30 cellular contexts compared by ENCODE assay signal in genomic region chr3:56747150-56747549, GRCh38. TPM values are rescaled to one million over a fixed set of nuclear protein-coding genes. Genes with fewer than 3 reads are reported as not detected.
DNase-seq lines count a peak whose midpoint lies in the region; ATAC-seq, FAIRE-seq and TF ChIP-seq lines count a peak whose summit lies in the region.
"Had no signal": no experiment of that assay in that cellular context is flagged by ENCODE, and none has a peak within 500 bp of the region (broad histone marks: within the 10 kb centered on the region; RNA-seq: fewer than 3 reads in every experiment).

No MANE protein-coding gene starts in this region.

- no peak for TF ChIP-seq CTCF in pancreas (IDR thresholded peaks at IDR 0.05)
- TF ChIP-seq CTCF in right lobe of liver (IDR thresholded peaks at IDR 0.05), result no peak
- TF ChIP-seq CTCF in CD14-positive monocyte (IDR thresholded peaks at IDR 0.05), result no peak

- peaks cover 83 to 86% of the 10 kb centered on the region in 2 donors for H3K36me3 Mint-ChIP-seq in CD14-positive monocyte

- peaks cover 0 to 2% (median 0%) of the 10 kb centered on the region in 7 donors for H3K9me3 Mint-ChIP-seq in CD14-positive monocyte
- H3K9me3 Mint-ChIP-seq: stimulated activated naive CD8-positive, alpha-beta T cell treated with anti-CD3 and anti-CD28 coated beads, Interleukin-15, amount 100 ng/mL, for 72 hours had no signal

- TF ChIP-seq POLR2A in right lobe of liver (IDR thresholded peaks at IDR 0.05), result no peak

- H3K4me3 ChIP-seq in pancreas (no peak overlapping the region), right lobe of liver (no peak overlapping the region)
- H3K4me3 ChIP-seq: hepatocyte, lung, right atrium auricular region, SJCRH30, tibial artery had no signal

- no peaks in the 10 kb centered on the region for H3K27me3 ChIP-seq in pancreas
- no peaks in the 10 kb centered on the region for H3K27me3 ChIP-seq in right lobe of liver
- H3K27me3 ChIP-seq: hepatocyte, right atrium auricular region, SJCRH30, tibial artery had no signal

- ATAC-seq in pancreas (peak in 3 of 4 donors; percentile 18 to 39 (median 23)), right lobe of liver (no peak), HG03097 (IDR thresholded peaks at IDR 0.05; ENCODE audit: low FRiP score, unreplicated experiment) (no peak)
- ATAC-seq: esophagus mucosa; Panc1; stimulated activated naive CD8-positive, alpha-beta T cell treated with anti-CD3 and anti-CD28 coated beads, Interleukin-15, amount 100 ng/mL, for 72 hours had no signal

- peaks cover 15 to 39% (median 38%) of the 10 kb centered on the region in 3 donors for H3K4me1 ChIP-seq in pancreas
- no peaks in the 10 kb centered on the region for H3K4me1 ChIP-seq in right lobe of liver
- H3K4me1 ChIP-seq: SJCRH30 had no signal

- H3K27ac ChIP-seq in pancreas, result peak overlapping the region in 1 of 4 donors; percentile 38
- no peak overlapping the region for H3K27ac ChIP-seq in right lobe of liver
- H3K27ac ChIP-seq: hepatocyte, right atrium auricular region, SJCRH30, tibial artery had no signal

- H3K4me1 Mint-ChIP-seq in CD14-positive monocyte, result peaks cover 23% of the 10 kb centered on the region

- H3K27ac Mint-ChIP-seq in CD14-positive monocyte, result peak overlapping the region in 1 of 7 donors; percentile 69
- H3K27ac Mint-ChIP-seq: activated naive CD4-positive, alpha-beta T cell treated with anti-CD3 and anti-CD28 coated beads for 36 hours had no signal

- intact Hi-C loops in pancreas (cut with DNase I), result loop anchor here in 2 of 3 donors (10.0 kb wide), 1 partner anchor 48 kb away; no protein-coding TSS in a partner anchor
- intact Hi-C loops in right lobe of liver (cut with DNase I), result no loop called here
- intact Hi-C loops in CD14-positive monocyte (cut with micrococcal nuclease), result no loop called here

- no peak overlapping the region for H3K4me3 Mint-ChIP-seq in CD14-positive monocyte
- H3K4me3 Mint-ChIP-seq: activated naive CD4-positive, alpha-beta T cell treated with anti-CD3 and anti-CD28 coated beads for 36 hours; stimulated activated naive CD8-positive, alpha-beta T cell treated with anti-CD3 and anti-CD28 coated beads, Interleukin-15, amount 100 ng/mL, for 72 hours had no signal

- WGBS in pancreas, 2 donors, result 50 to 62% methylated on average over 2 of the region's 2 CpGs
- WGBS in right lobe of liver (ENCODE audit: insufficient coverage, low coverage, low lambda C conversion rate, missing lambda C conversion rate), result 90% methylated on average over 2 of the region's 2 CpGs

- H3K36me3 ChIP-seq in pancreas (peaks cover 0 to 31% (median 6%) of the 10 kb centered on the region in 3 donors), right lobe of liver (peaks cover 0 to 9% (median under 1%) of the 10 kb centered on the region in 4 donors)

- no peaks in the 10 kb centered on the region for H3K9me3 ChIP-seq in pancreas
- H3K9me3 ChIP-seq in right lobe of liver, result peaks cover 0 to 5% (median 0%) of the 10 kb centered on the region in 4 donors
- H3K9me3 ChIP-seq: right atrium auricular region, tibial artery had no signal

- H3K27me3 Mint-ChIP-seq in CD14-positive monocyte (ENCODE audit: low read depth in 3 of 3), result peaks cover 0 to 3% (median 0%) of the 10 kb centered on the region in 3 donors
- H3K27me3 Mint-ChIP-seq: stimulated activated naive CD8-positive, alpha-beta T cell treated with anti-CD3 and anti-CD28 coated beads, Interleukin-15, amount 100 ng/mL, for 72 hours had no signal

- FAIRE-seq in pancreas (lab: Jason Lieb, UNC), result no peak
- FAIRE-seq: keratinocyte had no signal

- DNase-seq in activated CD8-positive, alpha-beta memory T cell treated with anti-CD3 and anti-CD28 coated beads for 24 hours, result peak; percentile 40
- DNase-seq in activated CD8-positive, alpha-beta memory T cell treated with anti-CD3 and anti-CD28 coated beads, Interleukin-2, amount 50 U/mL, for 48 hours, result no peak
- DNase-seq in NCI-H1417 treated with DMSO at 0.1 percent for 48 hours (lab: John Stamatoyannopoulos, UW) (peak; percentile 10), cerebellar cortex (ENCODE audit: low spot score) (peak; percentile 31), pancreas (peak in 2 of 6 donors; percentile 15 to 40), right lobe of liver (no peak), CD14-positive monocyte (ENCODE audit: low spot score) (no peak)
- DNase-seq: activated CD4-positive, alpha-beta T cell treated with anti-CD3 and anti-CD28 coated beads, Interleukin-2, amount 50 U/mL, for 48 hours; activated naive CD4-positive, alpha-beta T cell treated with anti-CD3 and anti-CD28 coated beads for 36 hours; DMS153; effector CD8-positive, alpha-beta T cell; foreskin melanocyte; GF-D8; HCEC 1CT; NCI-H187 treated with DMSO at 0.1 percent for 48 hours; NCI-H446; NK-92 treated with Interleukin-12 subunit alpha and Interleukin-12 subunit beta, amount 100 ng/mL, for 24 hours; occipital lobe; SJCRH30; stimulated activated CD4-positive, alpha-beta T cell treated with anti-CD3 and anti-CD28 coated beads, Interleukin-12 subunit alpha, Interleukin-12 subunit beta, amount 100 ng/mL, for 4 hours; stimulated activated naive CD8-positive, alpha-beta T cell treated with anti-CD3 and anti-CD28 coated beads, Interleukin-15, amount 100 ng/mL, for 72 hours; T-helper 2 cell; tibial artery had no signal

RNA-seq across cellular contexts. Expression of gene ARHGEF3, which starts 54.6 kb away (rescaled TPM):
- total RNA-seq in pancreas (10 to 100 TPM; 12.6 to 36.5 (median 26.8) TPM), right lobe of liver (1 to 10 TPM; 1.0 to 2.9 (median 1.6) TPM)
- polyA plus RNA-seq in pancreas (10 to 100 TPM; 11.4 to 11.8 TPM), CD14-positive monocyte (10 to 100 TPM; 22.6 to 29.5 TPM)

Comparison
In these comparisons a context has a peak if more than half of its experiments do, and no peak if none do; other contexts are left out.
1. DNase-seq: peak in activated CD8-positive, alpha-beta memory T cell treated with anti-CD3 and anti-CD28 coated beads for 24 hours (single experiment), NCI-H1417 treated with DMSO at 0.1 percent for 48 hours (single experiment) and cerebellar cortex (single experiment); none in activated CD8-positive, alpha-beta memory T cell treated with anti-CD3 and anti-CD28 coated beads, Interleukin-2, amount 50 U/mL, for 48 hours (single experiment), right lobe of liver (0 of 3) and CD14-positive monocyte (single experiment).
2. ATAC-seq: peak in pancreas (3 of 4); none in right lobe of liver (0 of 4) and HG03097 (single experiment).
3. intact Hi-C loops: an anchor here in pancreas (10.0 kb wide); none called in right lobe of liver and CD14-positive monocyte.